In the genomic region with DNA sequence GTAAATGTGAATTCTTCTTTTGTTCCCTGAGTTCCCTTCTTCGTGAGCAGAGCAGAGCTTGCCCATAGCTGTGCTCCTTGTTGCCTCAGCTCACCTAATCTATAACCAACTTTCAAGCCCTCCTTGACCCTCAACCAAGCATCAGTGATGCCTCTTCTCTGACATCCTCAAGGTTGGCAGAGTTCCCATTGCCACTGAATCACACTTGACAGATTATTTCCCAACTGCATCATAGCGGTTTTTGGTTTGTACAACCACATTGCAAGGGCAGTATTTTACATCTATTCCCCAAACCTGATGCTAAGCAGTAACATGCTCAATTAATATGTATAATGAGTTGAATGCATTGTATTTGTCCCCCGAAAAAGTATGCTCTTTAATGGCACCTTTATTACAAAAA, we compare ENCODE assay signal across 28 cellular contexts.
DNase-seq lines count a peak whose midpoint lies in the region; ATAC-seq, FAIRE-seq and TF ChIP-seq lines count a peak whose summit lies in the region.
"Had no signal": no experiment of that assay in that cellular context is flagged by ENCODE, and none has a peak within 500 bp of the region (broad histone marks: within the 10 kb centered on the region; RNA-seq: fewer than 3 reads in every experiment).

No MANE protein-coding gene starts in this region.

- H2AFZ ChIP-seq in SK-N-SH (ENCODE audit: low read depth): no peak overlapping the region
- H2AFZ ChIP-seq: parathyroid adenoma had no signal

- H3K36me3 ChIP-seq in SK-N-SH (replicated peaks in 1 of 2; ENCODE audit: control insufficient read depth in 1 of 2, insufficient read depth in 2 of 2, low read length in 1 of 2): no peaks in the 10 kb centered on the region
- no peaks in the 10 kb centered on the region for H3K36me3 ChIP-seq in small intestine (ENCODE audit: control insufficient read depth in 2 of 2, insufficient read depth in 2 of 2, low read length in 2 of 2)
- H3K36me3 ChIP-seq: adrenal gland, esophagus squamous epithelium, HAP-1, sigmoid colon, upper lobe of right lung had no signal

- DNase-seq in SK-N-SH (no peak), RKO (ENCODE audit: low spot score) (peak; percentile 2), fibroblast of mammary gland (ENCODE audit: low read depth) (peak; percentile 64), GM13977 (ENCODE audit: low spot score) (no peak), small intestine (no peak)
- DNase-seq in stimulated activated CD4-positive, alpha-beta T cell treated with anti-CD3 and anti-CD28 coated beads, Interleukin-1b, Interleukin-23, amount 100 ng/mL, for 48 hours: no peak
- DNase-seq in T-helper 2 cell treated with Interferon-gamma antibody and Interleukin-4, amounts not matched to agents 5 μg/mL and 100 μg/mL, for 36 hours (ENCODE audit: low spot score): no peak
- DNase-seq: activated CD8-positive, alpha-beta memory T cell treated with anti-CD3 and anti-CD28 coated beads, Interleukin-2, amount 50 U/mL, for 48 hours; activated gamma-delta T cell; adrenal gland; effector CD8-positive, alpha-beta T cell; esophagus squamous epithelium; islet precursor cell; NCI-H1048; NCI-H2081; NCI-H510A treated with DMSO at 0.1 percent for 48 hours; SHP77 treated with DMSO at 0.1 percent for 48 hours; sigmoid colon; T-helper 1 cell; upper lobe of right lung had no signal

- POLR2A ChIA-PET in SK-N-SH (lab: Yijun Ruan, JAX): no interaction called here

- H3K27me3 ChIP-seq in SK-N-SH (ENCODE audit: insufficient read depth) (no peaks in the 10 kb centered on the region; the same call in 1 of the 2 replicates), small intestine (ENCODE audit: control insufficient read depth in 2 of 2, insufficient read depth in 2 of 2, low read length in 2 of 2) (no peaks in the 10 kb centered on the region)
- H3K27me3 ChIP-seq: adrenal gland, esophagus squamous epithelium, sigmoid colon, upper lobe of right lung had no signal

- H3K9me3 Mint-ChIP-seq in T-helper 2 cell treated with Interferon-gamma antibody and Interleukin-4, amounts not matched to agents 5 μg/mL and 100 μg/mL, for 36 hours: no peaks in the 10 kb centered on the region
- H3K9me3 Mint-ChIP-seq: stimulated activated naive CD8-positive, alpha-beta T cell treated with anti-CD3 and anti-CD28 coated beads, Interleukin-15, Interleukin-2, amounts not matched to agents 100 ng/mL and 50 ng/mL, for 24 hours had no signal

- H4K20me1 ChIP-seq in SK-N-SH (ENCODE audit: insufficient read depth): no peaks in the 10 kb centered on the region

- H3K27ac Mint-ChIP-seq in T-helper 2 cell treated with Interferon-gamma antibody and Interleukin-4, amounts not matched to agents 5 μg/mL and 100 μg/mL, for 36 hours: no peak overlapping the region
- H3K27ac Mint-ChIP-seq: CD14-positive monocyte; natural killer cell treated with Interleukin-12 subunit alpha and Interleukin-12 subunit beta and Interleukin-15 and Interleukin-18, amount 100 ng/mL, for 72 hours; stimulated activated naive CD8-positive, alpha-beta T cell treated with anti-CD3 and anti-CD28 coated beads, Interleukin-15, Interleukin-2, amounts not matched to agents 100 ng/mL and 50 ng/mL, for 24 hours had no signal

- H3K79me2 ChIP-seq in SK-N-SH (ENCODE audit: insufficient read depth): no peaks in the 10 kb centered on the region
- H3K79me2 ChIP-seq: parathyroid adenoma had no signal

- H3K36me3 Mint-ChIP-seq in T-helper 2 cell treated with Interferon-gamma antibody and Interleukin-4, amounts not matched to agents 5 μg/mL and 100 μg/mL, for 36 hours (ENCODE audit: low read depth): no peaks in the 10 kb centered on the region
- H3K36me3 Mint-ChIP-seq: CD14-positive monocyte; natural killer cell treated with Interleukin-12 subunit alpha and Interleukin-12 subunit beta and Interleukin-15 and Interleukin-18, amount 100 ng/mL, for 72 hours had no signal

- no peak overlapping the region for H3K4me2 ChIP-seq in SK-N-SH
- H3K4me2 ChIP-seq: A549 had no signal

- H3K4me1 ChIP-seq in SK-N-SH (ENCODE audit: control insufficient read depth in 1 of 2, insufficient read depth in 2 of 2, low read depth in 1 of 2, low read length in 1 of 2): no peaks in the 10 kb centered on the region
- H3K4me1 ChIP-seq in small intestine (ENCODE audit: control insufficient read depth in 2 of 2, insufficient read depth in 1 of 2, low read depth in 1 of 2, low read length in 1 of 2): no peaks in the 10 kb centered on the region
- H3K4me1 ChIP-seq: A549, adrenal gland, esophagus squamous epithelium, HAP-1, parathyroid adenoma, sigmoid colon, upper lobe of right lung had no signal

- H3K9me2 ChIP-seq in SK-N-SH: no peaks in the 10 kb centered on the region

- TF ChIP-seq CTCF in SK-N-SH (IDR thresholded peaks at IDR 0.05) (no peak), fibroblast of mammary gland (conservative IDR thresholded peaks at IDR 0.05; ENCODE audit: control insufficient read depth, insufficient read depth, low read depth, low read length) (no peak), GM13977 (IDR thresholded peaks at IDR 0.05; ENCODE audit: extremely low read depth, insufficient read depth, missing control alignments) (no peak)

- H3K9ac ChIP-seq in SK-N-SH: no peak overlapping the region
- H3K9ac ChIP-seq: parathyroid adenoma had no signal

- no peak for FAIRE-seq in small intestine (lab: Jason Lieb, UNC)
- FAIRE-seq: A549, GM12891 had no signal

- no peaks in the 10 kb centered on the region for H3K27me3 Mint-ChIP-seq in T-helper 2 cell treated with Interferon-gamma antibody and Interleukin-4, amounts not matched to agents 5 μg/mL and 100 μg/mL, for 36 hours (ENCODE audit: low read depth)
- H3K27me3 Mint-ChIP-seq: natural killer cell treated with Interleukin-12 subunit alpha and Interleukin-12 subunit beta and Interleukin-15 and Interleukin-18, amount 100 ng/mL, for 72 hours; stimulated activated naive CD8-positive, alpha-beta T cell treated with anti-CD3 and anti-CD28 coated beads, Interleukin-15, Interleukin-2, amounts not matched to agents 100 ng/mL and 50 ng/mL, for 24 hours had no signal

- no peak for ATAC-seq in SK-N-SH treated with all-trans-retinoic acid at 6 μM for 48 hours
- ATAC-seq: A549; natural killer cell treated with Interleukin-12 subunit alpha and Interleukin-12 subunit beta and Interleukin-15 and Interleukin-18, amount 100 ng/mL, for 72 hours; upper lobe of right lung had no signal

- no peaks in the 10 kb centered on the region for H3K4me1 Mint-ChIP-seq in T-helper 2 cell treated with Interferon-gamma antibody and Interleukin-4, amounts not matched to agents 5 μg/mL and 100 μg/mL, for 36 hours (ENCODE audit: low read depth)
- H3K4me1 Mint-ChIP-seq: CD14-positive monocyte had no signal

- H3K4me3 Mint-ChIP-seq in T-helper 2 cell treated with Interferon-gamma antibody and Interleukin-4, amounts not matched to agents 5 μg/mL and 100 μg/mL, for 36 hours: no peak overlapping the region
- H3K4me3 Mint-ChIP-seq: CD14-positive monocyte; natural killer cell treated with Interleukin-12 subunit alpha and Interleukin-12 subunit beta and Interleukin-15 and Interleukin-18, amount 100 ng/mL, for 72 hours; stimulated activated naive CD8-positive, alpha-beta T cell treated with anti-CD3 and anti-CD28 coated beads, Interleukin-15, Interleukin-2, amounts not matched to agents 100 ng/mL and 50 ng/mL, for 24 hours had no signal

- in situ Hi-C loops in GM13977 (cut with MboI; ENCODE audit: low pct_unique_long_range_greater_than_20kb, low sequenced_read_pairs, unreplicated experiment): no loop called here

- H3F3A ChIP-seq in SK-N-SH (replicated peaks; ENCODE audit: insufficient read depth): no peaks in the 10 kb centered on the region

- CTCF ChIA-PET in SK-N-SH (lab: Yijun Ruan, JAX): no interaction called here

- H3K27ac ChIP-seq in SK-N-SH (ENCODE audit: low read depth in 2 of 2, low read length in 1 of 2) (no peak overlapping the region), small intestine (ENCODE audit: low read depth in 1 of 2, low read length in 1 of 2) (no peak overlapping the region)
- H3K27ac ChIP-seq: A549, adrenal gland, esophagus squamous epithelium, parathyroid adenoma, sigmoid colon, upper lobe of right lung had no signal

- TF ChIP-seq EP300 in SK-N-SH (IDR thresholded peaks at IDR 0.05; ENCODE audit: borderline replicate concordance in 1 of 2, low read depth in 1 of 2, low read length in 1 of 2): no peak

- 40% methylated on average over 3 of the region's 3 CpGs for WGBS in SK-N-SH (ENCODE audit: low lambda C conversion rate)
- 69 to 79% (median 76%) methylated on average over 3 of the region's 3 CpGs for WGBS in small intestine, 3 donors

- no peak for TF ChIP-seq RAD21 in SK-N-SH (IDR thresholded peaks at IDR 0.05; ENCODE audit: low read length)

- no peak overlapping the region for H3K4me3 ChIP-seq in SK-N-SH (ENCODE audit: low read depth in 2 of 2, low read length in 1 of 2)
- H3K4me3 ChIP-seq in fibroblast of mammary gland (ENCODE audit: control insufficient read depth, low read depth, low read length): no peak overlapping the region
- H3K4me3 ChIP-seq in small intestine (ENCODE audit: low read depth in 1 of 2, low read length in 2 of 2): no peak overlapping the region
- H3K4me3 ChIP-seq: A549, adrenal gland, esophagus squamous epithelium, HAP-1, sigmoid colon, upper lobe of right lung had no signal

- H3K9me3 ChIP-seq in SK-N-SH (no peaks in the 10 kb centered on the region), small intestine (ENCODE audit: control insufficient read depth, low read depth) (no peaks in the 10 kb centered on the region)
- H3K9me3 ChIP-seq: A549, adrenal gland, esophagus squamous epithelium, HAP-1, sigmoid colon, upper lobe of right lung had no signal

TF ChIP-seq in SK-N-SH, 30 proteins besides CTCF, POLR2A, EP300 and RAD21 (continues in another document):
- TF ChIP-seq TAF1 (IDR thresholded peaks at IDR 0.05; ENCODE audit: borderline replicate concordance, low read depth, low read length): no peak

TF ChIP-seq in SK-N-SH treated with all-trans-retinoic acid at 6 μM for 48 hours, 23 proteins besides CTCF, POLR2A, EP300 and RAD21 (continues in another document):
- TF ChIP-seq RARB (CRISPR knock-in tag; IDR thresholded peaks at IDR 0.05): no peak
- TF ChIP-seq ZNF70 (CRISPR knock-in tag; IDR thresholded peaks at IDR 0.05): no peak
- TF ChIP-seq, protein P1, sequence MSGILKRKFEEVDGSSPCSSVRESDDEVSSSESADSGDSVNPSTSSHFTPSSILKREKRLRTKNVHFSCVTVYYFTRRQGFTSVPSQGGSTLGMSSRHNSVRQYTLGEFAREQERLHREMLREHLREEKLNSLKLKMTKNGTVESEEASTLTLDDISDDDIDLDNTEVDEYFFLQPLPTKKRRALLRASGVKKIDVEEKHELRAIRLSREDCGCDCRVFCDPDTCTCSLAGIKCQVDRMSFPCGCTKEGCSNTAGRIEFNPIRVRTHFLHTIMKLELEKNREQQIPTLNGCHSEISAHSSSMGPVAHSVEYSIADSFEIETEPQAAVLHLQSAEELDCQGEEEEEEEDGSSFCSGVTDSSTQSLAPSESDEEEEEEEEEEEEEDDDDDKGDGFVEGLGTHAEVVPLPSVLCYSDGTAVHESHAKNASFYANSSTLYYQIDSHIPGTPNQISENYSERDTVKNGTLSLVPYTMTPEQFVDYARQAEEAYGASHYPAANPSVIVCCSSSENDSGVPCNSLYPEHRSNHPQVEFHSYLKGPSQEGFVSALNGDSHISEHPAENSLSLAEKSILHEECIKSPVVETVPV (CRISPR knock-in tag; IDR thresholded peaks at IDR 0.05): no peak

Comparison
In these comparisons a context has a peak if more than half of its experiments do, and no peak if none do; other contexts are left out.
1. DNase-seq: peak in RKO (single experiment) and fibroblast of mammary gland (single experiment); none in SK-N-SH (single experiment), stimulated activated CD4-positive, alpha-beta T cell treated with anti-CD3 and anti-CD28 coated beads, Interleukin-1b, Interleukin-23, amount 100 ng/mL, for 48 hours (single experiment), T-helper 2 cell treated with Interferon-gamma antibody and Interleukin-4, amounts not matched to agents 5 μg/mL and 100 μg/mL, for 36 hours (single experiment), GM13977 (single experiment) and small intestine (single experiment).